Comparison of ENCODE assay signal across 14 cellular contexts in the genomic region with DNA sequence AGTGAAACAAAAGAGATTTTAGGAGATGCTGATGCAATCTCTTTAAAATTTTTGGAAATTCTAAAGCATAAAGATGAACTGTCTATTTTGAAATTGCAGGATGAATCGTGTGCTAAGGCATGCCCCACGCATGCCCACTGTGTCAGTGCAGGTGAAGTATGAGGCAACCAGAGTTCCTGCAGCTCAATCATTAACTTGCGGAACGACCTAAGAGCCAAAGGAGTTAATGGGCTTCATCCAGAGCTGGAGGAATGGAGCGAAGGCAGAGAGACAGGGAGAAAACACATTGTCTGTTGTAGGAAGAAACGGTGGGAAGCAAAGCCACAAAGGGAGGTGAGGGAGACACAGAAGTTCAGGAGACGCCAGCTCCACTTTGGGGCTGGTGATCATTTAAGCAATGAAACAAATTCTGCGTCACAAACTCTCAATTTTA.
DNase-seq lines count a peak whose midpoint lies in the region; FAIRE-seq and TF ChIP-seq lines count a peak whose summit lies in the region.
"Had no signal": no experiment of that assay in that cellular context is flagged by ENCODE, and none has a peak within 500 bp of the region (broad histone marks: within the 10 kb centered on the region; RNA-seq: fewer than 3 reads in every experiment).

No MANE protein-coding gene starts in this region.

- H3K4me1 ChIP-seq in OCI-LY7 (ENCODE audit: insufficient read depth, low read length, poor library complexity, severe bottlenecking) = no peaks in the 10 kb centered on the region

- H3K9me3 Mint-ChIP-seq in neural crest cell = peaks cover 3% of the 10 kb centered on the region

- no peaks in the 10 kb centered on the region for H3K9me2 ChIP-seq in OCI-LY7 (ENCODE audit: insufficient read depth, low read length)

- H3K27me3 Mint-ChIP-seq in neural crest cell (ENCODE audit: low read depth) = peaks cover 2% of the 10 kb centered on the region
- H3K27me3 Mint-ChIP-seq: activated CD4-positive, alpha-beta T cell treated with anti-CD3 and anti-CD28 coated beads for 36 hours had no signal

- no peaks in the 10 kb centered on the region for H3K36me3 Mint-ChIP-seq in neural crest cell (ENCODE audit: low read depth)

- no peaks in the 10 kb centered on the region for H3K9me3 ChIP-seq in OCI-LY7 (ENCODE audit: low read length)

- POLR2A ChIA-PET in OCI-LY7 (lab: Charles Lee) = no interaction called here

- H3K27ac Mint-ChIP-seq in neural crest cell (ENCODE audit: unreplicated experiment) = peak overlapping the region; percentile 71
- H3K27ac Mint-ChIP-seq: activated CD4-positive, alpha-beta T cell treated with anti-CD3 and anti-CD28 coated beads for 36 hours had no signal

- no peaks in the 10 kb centered on the region for H3K79me2 ChIP-seq in OCI-LY7 (ENCODE audit: insufficient read depth, low read depth, low read length)

- BruUV-seq in OCI-LY7 (replicated peaks; lab: Mats Ljungman, UMichigan) = no TSS peak

- intact Hi-C loops in OCI-LY7 (cut with micrococcal nuclease; ENCODE audit: unreplicated experiment) = no loop called here

- H4K20me1 ChIP-seq in OCI-LY7 (ENCODE audit: insufficient read depth, low read length) = no peaks in the 10 kb centered on the region

- FAIRE-seq in GM19239 (lab: Jason Lieb, UNC) = no peak

- H3K4me3 Mint-ChIP-seq in neural crest cell = no peak overlapping the region
- H3K4me3 Mint-ChIP-seq: activated CD4-positive, alpha-beta T cell treated with anti-CD3 and anti-CD28 coated beads for 36 hours had no signal

- DNase-seq in Caki2 (ENCODE audit: low read depth) (peak; percentile 93), NCI-H526 treated with DMSO at 0.1 percent for 48 hours (lab: John Stamatoyannopoulos, UW) (peak; percentile 48), fibroblast of the aortic adventitia (ENCODE audit: low read depth) (peak; percentile 14), neural crest cell (ENCODE audit: low read depth, low spot score) (no peak), NCI-H2081 (lab: John Stamatoyannopoulos, UW) (no peak), OCI-LY7 (ENCODE audit: low spot score) (no peak), GM19239 (ENCODE audit: insufficient read length, low spot score) (no peak), HCEC 1CT (no peak)
- DNase-seq: activated CD4-positive, alpha-beta T cell treated with anti-CD3 and anti-CD28 coated beads for 36 hours; activated naive CD4-positive, alpha-beta T cell treated with Interleukin-2 at 50 U/mL for 16 hours; C1 segment of cervical spinal cord; dermis blood vessel endothelial cell; NCI-H2081 treated with DMSO at 0.1 percent for 48 hours; occipital lobe had no signal

- CTCF ChIA-PET in OCI-LY7 (lab: Charles Lee; ENCODE audit: unreplicated experiment) = no interaction called here

- no peak overlapping the region for H2AFZ ChIP-seq in OCI-LY7 (ENCODE audit: low read length)

- in situ Hi-C loops in Caki2 (cut with HindIII; ENCODE audit: low pct_unique_long_range_greater_than_20kb, low sequenced_read_pairs) = no loop called here

- no peak overlapping the region for H3K4me3 ChIP-seq in fibroblast of the aortic adventitia (ENCODE audit: low read depth, low read length)
- H3K4me3 ChIP-seq in OCI-LY7 (ENCODE audit: low read depth, low read length, poor library complexity, severe bottlenecking) = no peak overlapping the region

- no peaks in the 10 kb centered on the region for H3K4me1 Mint-ChIP-seq in neural crest cell
- H3K4me1 Mint-ChIP-seq: activated CD4-positive, alpha-beta T cell treated with anti-CD3 and anti-CD28 coated beads for 36 hours had no signal

- H3K36me3 ChIP-seq in OCI-LY7 (ENCODE audit: insufficient read depth, low read length) = no peaks in the 10 kb centered on the region

- TF ChIP-seq CTCF in fibroblast of the aortic adventitia (IDR thresholded peaks at IDR 0.05; ENCODE audit: insufficient read depth, low read length) = no peak
- no peak for TF ChIP-seq CTCF in neural crest cell (conservative IDR thresholded peaks at IDR 0.05)
- no peak for TF ChIP-seq CTCF in OCI-LY7 (conservative IDR thresholded peaks at IDR 0.05; ENCODE audit: low read length)

- no peak overlapping the region for H3K4me2 ChIP-seq in OCI-LY7 (ENCODE audit: low read length)

- no peak overlapping the region for H3K27ac ChIP-seq in OCI-LY7 (ENCODE audit: low read depth, low read length, poor library complexity, severe bottlenecking)

Comparison
In these comparisons a context has a peak if more than half of its experiments do, and no peak if none do; other contexts are left out.
1. DNase-seq: peak in Caki2 (single experiment), NCI-H526 treated with DMSO at 0.1 percent for 48 hours (single experiment) and fibroblast of the aortic adventitia (single experiment); none in neural crest cell (single experiment), NCI-H2081 (0 of 2), OCI-LY7 (single experiment), GM19239 (single experiment) and HCEC 1CT (single experiment).